ENCODE assay signal across 1 cellular context in the genomic region with DNA sequence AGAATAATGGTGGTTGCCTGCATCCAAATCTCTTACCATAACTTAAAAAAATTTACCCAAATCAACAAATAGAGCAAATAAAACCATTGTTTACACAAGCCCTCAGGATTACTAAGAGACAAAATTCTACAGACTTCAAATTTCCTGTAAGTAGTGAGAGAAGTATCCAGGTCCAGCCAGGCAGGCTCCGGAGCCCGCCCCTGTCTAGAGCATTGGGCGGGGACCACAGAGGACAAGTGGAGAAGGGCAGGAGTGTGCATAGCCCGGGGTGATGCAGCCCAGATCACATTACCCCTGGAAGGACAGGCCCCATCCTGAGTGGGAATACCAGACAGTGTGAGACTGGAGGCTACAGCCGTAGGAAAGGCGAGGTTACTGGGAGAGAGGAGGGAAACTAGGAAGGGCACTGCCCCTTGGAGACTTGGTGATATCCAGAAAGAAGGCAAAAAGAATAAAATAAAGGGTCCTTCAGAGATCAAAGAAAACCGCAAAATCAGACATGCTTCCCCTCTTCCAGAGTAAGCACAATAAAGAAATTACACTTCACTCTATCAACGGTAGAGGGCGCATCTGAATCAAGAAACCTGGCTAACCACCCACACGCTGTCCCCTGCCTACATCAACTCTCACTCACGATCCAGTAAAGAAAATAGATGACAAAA.
TF ChIP-seq lines count a peak whose summit lies in the region.

No MANE protein-coding gene starts in this region.

TF ChIP-seq in HepG2, 621 proteins besides CTCF, POLR2A, EP300 and RAD21 (continued from another document):
- 0 out of 2 replicates have a peak, but pooled peaks have one; percentile 50 for TF ChIP-seq ZNF205 (CRISPR knock-in tag; IDR thresholded peaks at IDR 0.05)
- TF ChIP-seq, protein P1, sequence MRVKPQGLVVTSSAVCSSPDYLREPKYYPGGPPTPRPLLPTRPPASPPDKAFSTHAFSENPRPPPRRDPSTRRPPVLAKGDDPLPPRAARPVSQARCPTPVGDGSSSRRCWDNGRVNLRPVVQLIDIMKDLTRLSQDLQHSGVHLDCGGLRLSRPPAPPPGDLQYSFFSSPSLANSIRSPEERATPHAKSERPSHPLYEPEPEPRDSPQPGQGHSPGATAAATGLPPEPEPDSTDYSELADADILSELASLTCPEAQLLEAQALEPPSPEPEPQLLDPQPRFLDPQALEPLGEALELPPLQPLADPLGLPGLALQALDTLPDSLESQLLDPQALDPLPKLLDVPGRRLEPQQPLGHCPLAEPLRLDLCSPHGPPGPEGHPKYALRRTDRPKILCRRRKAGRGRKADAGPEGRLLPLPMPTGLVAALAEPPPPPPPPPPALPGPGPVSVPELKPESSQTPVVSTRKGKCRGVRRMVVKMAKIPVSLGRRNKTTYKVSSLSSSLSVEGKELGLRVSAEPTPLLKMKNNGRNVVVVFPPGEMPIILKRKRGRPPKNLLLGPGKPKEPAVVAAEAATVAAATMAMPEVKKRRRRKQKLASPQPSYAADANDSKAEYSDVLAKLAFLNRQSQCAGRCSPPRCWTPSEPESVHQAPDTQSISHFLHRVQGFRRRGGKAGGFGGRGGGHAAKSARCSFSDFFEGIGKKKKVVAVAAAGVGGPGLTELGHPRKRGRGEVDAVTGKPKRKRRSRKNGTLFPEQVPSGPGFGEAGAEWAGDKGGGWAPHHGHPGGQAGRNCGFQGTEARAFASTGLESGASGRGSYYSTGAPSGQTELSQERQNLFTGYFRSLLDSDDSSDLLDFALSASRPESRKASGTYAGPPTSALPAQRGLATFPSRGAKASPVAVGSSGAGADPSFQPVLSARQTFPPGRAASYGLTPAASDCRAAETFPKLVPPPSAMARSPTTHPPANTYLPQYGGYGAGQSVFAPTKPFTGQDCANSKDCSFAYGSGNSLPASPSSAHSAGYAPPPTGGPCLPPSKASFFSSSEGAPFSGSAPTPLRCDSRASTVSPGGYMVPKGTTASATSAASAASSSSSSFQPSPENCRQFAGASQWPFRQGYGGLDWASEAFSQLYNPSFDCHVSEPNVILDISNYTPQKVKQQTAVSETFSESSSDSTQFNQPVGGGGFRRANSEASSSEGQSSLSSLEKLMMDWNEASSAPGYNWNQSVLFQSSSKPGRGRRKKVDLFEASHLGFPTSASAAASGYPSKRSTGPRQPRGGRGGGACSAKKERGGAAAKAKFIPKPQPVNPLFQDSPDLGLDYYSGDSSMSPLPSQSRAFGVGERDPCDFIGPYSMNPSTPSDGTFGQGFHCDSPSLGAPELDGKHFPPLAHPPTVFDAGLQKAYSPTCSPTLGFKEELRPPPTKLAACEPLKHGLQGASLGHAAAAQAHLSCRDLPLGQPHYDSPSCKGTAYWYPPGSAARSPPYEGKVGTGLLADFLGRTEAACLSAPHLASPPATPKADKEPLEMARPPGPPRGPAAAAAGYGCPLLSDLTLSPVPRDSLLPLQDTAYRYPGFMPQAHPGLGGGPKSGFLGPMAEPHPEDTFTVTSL (CRISPR knock-in tag; IDR thresholded peaks at IDR 0.05; ENCODE audit: borderline replicate concordance), result peak; percentile 51; the same call in 1 of the 2 replicates
- no peak for TF ChIP-seq REPIN1 (CRISPR knock-in tag; IDR thresholded peaks at IDR 0.05; ENCODE audit: borderline replicate concordance, low read depth)
- no peak for TF ChIP-seq SMAD3 (CRISPR knock-in tag; IDR thresholded peaks at IDR 0.05)
- TF ChIP-seq, protein P2, sequence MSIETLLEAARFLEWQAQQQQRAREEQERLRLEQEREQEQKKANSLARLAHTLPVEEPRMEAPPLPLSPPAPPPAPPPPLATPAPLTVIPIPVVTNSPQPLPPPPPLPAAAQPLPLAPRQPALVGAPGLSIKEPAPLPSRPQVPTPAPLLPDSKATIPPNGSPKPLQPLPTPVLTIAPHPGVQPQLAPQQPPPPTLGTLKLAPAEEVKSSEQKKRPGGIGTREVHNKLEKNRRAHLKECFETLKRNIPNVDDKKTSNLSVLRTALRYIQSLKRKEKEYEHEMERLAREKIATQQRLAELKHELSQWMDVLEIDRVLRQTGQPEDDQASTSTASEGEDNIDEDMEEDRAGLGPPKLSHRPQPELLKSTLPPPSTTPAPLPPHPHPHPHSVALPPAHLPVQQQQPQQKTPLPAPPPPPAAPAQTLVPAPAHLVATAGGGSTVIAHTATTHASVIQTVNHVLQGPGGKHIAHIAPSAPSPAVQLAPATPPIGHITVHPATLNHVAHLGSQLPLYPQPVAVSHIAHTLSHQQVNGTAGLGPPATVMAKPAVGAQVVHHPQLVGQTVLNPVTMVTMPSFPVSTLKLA (IDR thresholded peaks at IDR 0.05), result no peak
- TF ChIP-seq, protein P3, sequence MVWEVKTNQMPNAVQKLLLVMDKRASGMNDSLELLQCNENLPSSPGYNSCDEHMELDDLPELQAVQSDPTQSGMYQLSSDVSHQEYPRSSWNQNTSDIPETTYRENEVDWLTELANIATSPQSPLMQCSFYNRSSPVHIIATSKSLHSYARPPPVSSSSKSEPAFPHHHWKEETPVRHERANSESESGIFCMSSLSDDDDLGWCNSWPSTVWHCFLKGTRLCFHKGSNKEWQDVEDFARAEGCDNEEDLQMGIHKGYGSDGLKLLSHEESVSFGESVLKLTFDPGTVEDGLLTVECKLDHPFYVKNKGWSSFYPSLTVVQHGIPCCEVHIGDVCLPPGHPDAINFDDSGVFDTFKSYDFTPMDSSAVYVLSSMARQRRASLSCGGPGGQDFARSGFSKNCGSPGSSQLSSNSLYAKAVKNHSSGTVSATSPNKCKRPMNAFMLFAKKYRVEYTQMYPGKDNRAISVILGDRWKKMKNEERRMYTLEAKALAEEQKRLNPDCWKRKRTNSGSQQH (CRISPR knock-in tag; IDR thresholded peaks at IDR 0.05; ENCODE audit: low read depth), result 0 out of 2 replicates have a peak, but pooled peaks have one; percentile 15
- TF ChIP-seq PTBP1 (IDR thresholded peaks at IDR 0.05; ENCODE audit: low read depth, low read length, poor library complexity, severe bottlenecking), result no peak
- TF ChIP-seq ZNF121 (CRISPR knock-in tag; IDR thresholded peaks at IDR 0.05), result no peak
- 0 out of 2 replicates have a peak, but pooled peaks have one; percentile 35 for TF ChIP-seq ZNF335 (CRISPR knock-in tag; IDR thresholded peaks at IDR 0.05)
- TF ChIP-seq RXRB (CRISPR knock-in tag; IDR thresholded peaks at IDR 0.05; ENCODE audit: borderline replicate concordance), result 0 out of 2 replicates have a peak, but pooled peaks have one; percentile 27
- peak; percentile 60 for TF ChIP-seq MIXL1 (CRISPR knock-in tag; IDR thresholded peaks at IDR 0.05)
- no peak for TF ChIP-seq BRD4 (CRISPR knock-in tag; IDR thresholded peaks at IDR 0.05)
- no peak for TF ChIP-seq NR2F6 (IDR thresholded peaks at IDR 0.05)
- TF ChIP-seq NR2F6 (CRISPR knock-in tag; IDR thresholded peaks at IDR 0.05), result no peak
- TF ChIP-seq ZNF678 (CRISPR knock-in tag; IDR thresholded peaks at IDR 0.05), result no peak
- no peak for TF ChIP-seq CBX5 (CRISPR knock-in tag; IDR thresholded peaks at IDR 0.05; ENCODE audit: borderline replicate concordance)
- TF ChIP-seq MIER3 (CRISPR knock-in tag; IDR thresholded peaks at IDR 0.05; ENCODE audit: borderline replicate concordance), result 0 out of 2 replicates have a peak, but pooled peaks have one; percentile 40
- peak; percentile 87 for TF ChIP-seq SMC3 (IDR thresholded peaks at IDR 0.05; ENCODE audit: low read length)
- 0 out of 2 replicates have a peak, but pooled peaks have one; percentile 44 for TF ChIP-seq ZNF33A (CRISPR knock-in tag; IDR thresholded peaks at IDR 0.05; ENCODE audit: borderline replicate concordance)
- 0 out of 2 replicates have a peak, but pooled peaks have one; percentile 27 for TF ChIP-seq ZNF792 (CRISPR knock-in tag; IDR thresholded peaks at IDR 0.05)
- TF ChIP-seq STAG1 (CRISPR knock-in tag; IDR thresholded peaks at IDR 0.05), result peak; percentile 89
- TF ChIP-seq, protein P4, sequence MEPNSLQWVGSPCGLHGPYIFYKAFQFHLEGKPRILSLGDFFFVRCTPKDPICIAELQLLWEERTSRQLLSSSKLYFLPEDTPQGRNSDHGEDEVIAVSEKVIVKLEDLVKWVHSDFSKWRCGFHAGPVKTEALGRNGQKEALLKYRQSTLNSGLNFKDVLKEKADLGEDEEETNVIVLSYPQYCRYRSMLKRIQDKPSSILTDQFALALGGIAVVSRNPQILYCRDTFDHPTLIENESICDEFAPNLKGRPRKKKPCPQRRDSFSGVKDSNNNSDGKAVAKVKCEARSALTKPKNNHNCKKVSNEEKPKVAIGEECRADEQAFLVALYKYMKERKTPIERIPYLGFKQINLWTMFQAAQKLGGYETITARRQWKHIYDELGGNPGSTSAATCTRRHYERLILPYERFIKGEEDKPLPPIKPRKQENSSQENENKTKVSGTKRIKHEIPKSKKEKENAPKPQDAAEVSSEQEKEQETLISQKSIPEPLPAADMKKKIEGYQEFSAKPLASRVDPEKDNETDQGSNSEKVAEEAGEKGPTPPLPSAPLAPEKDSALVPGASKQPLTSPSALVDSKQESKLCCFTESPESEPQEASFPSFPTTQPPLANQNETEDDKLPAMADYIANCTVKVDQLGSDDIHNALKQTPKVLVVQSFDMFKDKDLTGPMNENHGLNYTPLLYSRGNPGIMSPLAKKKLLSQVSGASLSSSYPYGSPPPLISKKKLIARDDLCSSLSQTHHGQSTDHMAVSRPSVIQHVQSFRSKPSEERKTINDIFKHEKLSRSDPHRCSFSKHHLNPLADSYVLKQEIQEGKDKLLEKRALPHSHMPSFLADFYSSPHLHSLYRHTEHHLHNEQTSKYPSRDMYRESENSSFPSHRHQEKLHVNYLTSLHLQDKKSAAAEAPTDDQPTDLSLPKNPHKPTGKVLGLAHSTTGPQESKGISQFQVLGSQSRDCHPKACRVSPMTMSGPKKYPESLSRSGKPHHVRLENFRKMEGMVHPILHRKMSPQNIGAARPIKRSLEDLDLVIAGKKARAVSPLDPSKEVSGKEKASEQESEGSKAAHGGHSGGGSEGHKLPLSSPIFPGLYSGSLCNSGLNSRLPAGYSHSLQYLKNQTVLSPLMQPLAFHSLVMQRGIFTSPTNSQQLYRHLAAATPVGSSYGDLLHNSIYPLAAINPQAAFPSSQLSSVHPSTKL (CRISPR knock-in tag; IDR thresholded peaks at IDR 0.05), result peak; percentile 51; the same call in 1 of the 2 replicates
- no peak for TF ChIP-seq ZEB1 (IDR thresholded peaks at IDR 0.05; ENCODE audit: insufficient replicate concordance, low read depth)
- peak; percentile 42; the same call in 1 of the 2 replicates for TF ChIP-seq TCF7 (IDR thresholded peaks at IDR 0.05; ENCODE audit: low read depth)
- TF ChIP-seq, protein P5, sequence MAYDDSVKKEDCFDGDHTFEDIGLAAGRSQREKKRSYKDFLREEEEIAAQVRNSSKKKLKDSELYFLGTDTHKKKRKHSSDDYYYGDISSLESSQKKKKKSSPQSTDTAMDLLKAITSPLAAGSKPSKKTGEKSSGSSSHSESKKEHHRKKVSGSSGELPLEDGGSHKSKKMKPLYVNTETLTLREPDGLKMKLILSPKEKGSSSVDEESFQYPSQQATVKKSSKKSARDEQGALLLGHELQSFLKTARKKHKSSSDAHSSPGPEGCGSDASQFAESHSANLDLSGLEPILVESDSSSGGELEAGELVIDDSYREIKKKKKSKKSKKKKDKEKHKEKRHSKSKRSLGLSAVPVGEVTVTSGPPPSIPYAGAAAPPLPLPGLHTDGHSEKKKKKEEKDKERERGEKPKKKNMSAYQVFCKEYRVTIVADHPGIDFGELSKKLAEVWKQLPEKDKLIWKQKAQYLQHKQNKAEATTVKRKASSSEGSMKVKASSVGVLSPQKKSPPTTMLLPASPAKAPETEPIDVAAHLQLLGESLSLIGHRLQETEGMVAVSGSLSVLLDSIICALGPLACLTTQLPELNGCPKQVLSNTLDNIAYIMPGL (CRISPR knock-in tag; IDR thresholded peaks at IDR 0.05; ENCODE audit: borderline replicate concordance in 1 of 2, low read depth in 1 of 2), result 0 out of 4 replicates have a peak, but pooled peaks of 1 of the 2 experiments have one; percentile 33
- TF ChIP-seq, protein P6, sequence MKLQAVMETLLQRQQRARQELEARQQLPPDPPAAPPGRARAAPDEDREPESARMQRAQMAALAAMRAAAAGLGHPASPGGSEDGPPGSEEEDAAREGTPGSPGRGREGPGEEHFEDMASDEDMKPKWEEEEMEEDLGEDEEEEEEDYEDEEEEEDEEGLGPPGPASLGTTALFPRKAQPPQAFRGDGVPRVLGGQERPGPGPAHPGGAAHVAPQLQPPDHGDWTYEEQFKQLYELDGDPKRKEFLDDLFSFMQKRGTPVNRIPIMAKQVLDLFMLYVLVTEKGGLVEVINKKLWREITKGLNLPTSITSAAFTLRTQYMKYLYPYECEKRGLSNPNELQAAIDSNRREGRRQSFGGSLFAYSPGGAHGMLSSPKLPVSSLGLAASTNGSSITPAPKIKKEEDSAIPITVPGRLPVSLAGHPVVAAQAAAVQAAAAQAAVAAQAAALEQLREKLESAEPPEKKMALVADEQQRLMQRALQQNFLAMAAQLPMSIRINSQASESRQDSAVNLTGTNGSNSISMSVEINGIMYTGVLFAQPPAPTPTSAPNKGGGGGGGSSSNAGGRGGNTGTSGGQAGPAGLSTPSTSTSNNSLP (IDR thresholded peaks at IDR 0.05; ENCODE audit: low read depth, low read length), result peak; percentile 84
